Comparison of ENCODE assay signal across 8 cellular contexts in the genomic region with DNA sequence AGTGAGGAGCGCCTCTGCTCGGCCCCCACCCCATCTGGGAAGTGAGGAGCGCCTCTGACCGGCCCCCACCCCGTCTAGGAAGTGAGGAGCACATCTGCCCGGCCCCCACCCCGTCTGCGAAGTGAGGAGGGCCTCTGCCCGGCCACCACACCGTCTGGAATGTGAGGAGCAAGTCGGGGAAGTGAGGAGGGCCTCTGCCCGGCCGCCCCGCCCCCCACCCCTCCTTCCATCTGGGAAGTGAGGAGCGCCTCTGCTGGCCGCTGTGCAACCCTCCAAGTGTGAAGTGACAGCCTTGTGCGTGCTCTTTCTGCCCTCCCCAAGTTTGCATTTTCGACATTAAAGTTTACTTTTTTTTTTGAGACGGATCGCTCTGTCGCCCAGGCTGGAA. TPM values are rescaled to one million over a fixed set of nuclear protein-coding genes. Genes with fewer than 3 reads are reported as not detected.
A peak's percentile ranks its signal among the peaks of the same experiment; 100 is the strongest.
DNase-seq lines count a peak whose midpoint lies in the region; ATAC-seq and TF ChIP-seq lines count a peak whose summit lies in the region.
"Had no signal": no experiment of that assay in that cellular context is flagged by ENCODE, and none has a peak within 500 bp of the region (broad histone marks: within the 10 kb centered on the region; RNA-seq: fewer than 3 reads in every experiment).

No MANE protein-coding gene starts in this region.

- H3K4me3 ChIP-seq in HUES48 (ENCODE audit: low read depth, low read length) (peak overlapping the region; percentile 57), adipocyte (ENCODE audit: low read length) (no peak overlapping the region), iPS-11a (ENCODE audit: low read depth, low read length) (peak overlapping the region; percentile 20), spleen (peak overlapping the region in 6 of 8 donors; percentile 3 to 56 (median 22))

- TF ChIP-seq CTCF in spleen (IDR thresholded peaks at IDR 0.05 in 8 of 11, conservative IDR thresholded peaks at IDR 0.05 in 3 of 11): peak in 5 of 11 experiments; percentile 10 to 50 (median 13)

- no peak for TF ChIP-seq POLR2A in spleen (IDR thresholded peaks at IDR 0.05)

- 42 to 67% (median 59%) methylated on average over 19 to 21 of the region's 21 CpGs for WGBS in spleen, 5 donors

- no peaks in the 10 kb centered on the region for H3K9me3 ChIP-seq in HUES48 (ENCODE audit: control insufficient read depth, insufficient read depth, low read length)
- no peaks in the 10 kb centered on the region for H3K9me3 ChIP-seq in adipocyte (ENCODE audit: control insufficient read depth, low read length)
- H3K9me3 ChIP-seq in spleen: peaks cover 0 to 6% (median 0%) of the 10 kb centered on the region in 8 donors

- H3K27ac ChIP-seq in HUES48 (ENCODE audit: low read depth, low read length) (peak overlapping the region; percentile 46), spleen (peak overlapping the region in 1 of 8 donors; percentile 38)

- H3K9ac ChIP-seq in HUES48 (ENCODE audit: low read depth, low read length): no peak overlapping the region
- no peak overlapping the region for H3K9ac ChIP-seq in adipocyte (ENCODE audit: low read length)

- H3K36me3 ChIP-seq in HUES48 (ENCODE audit: control insufficient read depth, insufficient read depth, low read length) (no peaks in the 10 kb centered on the region), adipocyte (ENCODE audit: control insufficient read depth, insufficient read depth, low read length, severe bottlenecking) (peaks cover 42% of the 10 kb centered on the region), spleen (peaks cover 0 to 25% (median 3%) of the 10 kb centered on the region in 6 donors)

- ATAC-seq in HG02610 (IDR thresholded peaks at IDR 0.05; ENCODE audit: unreplicated experiment) (no peak), GM18519 (IDR thresholded peaks at IDR 0.05; ENCODE audit: low FRiP score, unreplicated experiment) (no peak)

- intact Hi-C loops in spleen (cut with DNase I; ENCODE audit: low total_unique reads): no loop called here

- peak; percentile 30 for DNase-seq in adipocyte (ENCODE audit: low read depth)
- DNase-seq in spleen: peak; percentile 74
- DNase-seq in midbrain (lab: John Stamatoyannopoulos, UW): no peak
- DNase-seq: T1000 had no signal

- H3K27me3 ChIP-seq in HUES48 (ENCODE audit: control insufficient read depth, insufficient read depth, low read length) (no peaks in the 10 kb centered on the region), adipocyte (replicated peaks; ENCODE audit: control insufficient read depth, insufficient read depth, low read length) (no peaks in the 10 kb centered on the region), spleen (replicated peaks in 1 of 7) (no peaks in the 10 kb centered on the region)

- H3K4me1 ChIP-seq in HUES48 (ENCODE audit: control insufficient read depth, insufficient read depth, low read length) (peaks cover 6% of the 10 kb centered on the region; the same call in 1 of the 2 replicates), adipocyte (ENCODE audit: control insufficient read depth, insufficient read depth, low read length) (peaks cover 25% of the 10 kb centered on the region), spleen (peaks cover 4 to 13% (median 8%) of the 10 kb centered on the region in 6 donors)

RNA-seq across cellular contexts. Expression of a gene that starts 5.1 kb away (rescaled TPM):
- 10 to 100 TPM; 44.3 to 85.3 (median 53.7) TPM for total RNA-seq in spleen
- polyA plus RNA-seq in spleen: 10 to 100 TPM; 10.2 to 14.3 (median 13.7) TPM
